In the genomic region with DNA sequence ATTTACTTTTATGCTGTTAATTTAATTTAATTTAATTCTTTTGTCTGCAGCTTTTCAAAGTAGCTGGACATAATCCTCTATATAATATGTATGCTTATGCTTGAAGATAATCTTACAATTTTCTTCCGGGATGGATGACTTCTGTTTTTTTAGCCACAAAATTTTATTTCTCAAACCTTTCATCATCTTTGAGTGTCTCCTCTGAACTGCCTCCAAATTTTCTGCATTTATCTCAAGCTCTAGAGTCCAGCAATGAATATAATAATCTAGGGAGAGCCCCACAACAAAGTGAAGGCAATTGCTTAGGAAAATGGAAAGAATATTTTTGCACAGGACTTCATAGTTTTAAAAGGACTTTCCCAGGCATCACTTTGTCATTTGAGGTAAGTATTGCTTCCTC, we compare ENCODE assay signal across 22 cellular contexts.
"Had no signal": no experiment of that assay in that cellular context is flagged by ENCODE, and none has a peak within 500 bp of the region (broad histone marks: within the 10 kb centered on the region; RNA-seq: fewer than 3 reads in every experiment).

No MANE protein-coding gene starts in this region.

- H3K27me3 Mint-ChIP-seq: naive B cell; natural killer cell treated with Interleukin-12 subunit alpha and Interleukin-12 subunit beta and Interleukin-15 and Interleukin-18, amount 100 ng/mL, for 72 hours; progenitor cell of endocrine pancreas had no signal

- ATAC-seq: left ventricle myocardium superior; lower lobe of right lung; mucosa of descending colon; natural killer cell treated with Interleukin-12 subunit alpha and Interleukin-12 subunit beta and Interleukin-15 and Interleukin-18, amount 100 ng/mL, for 72 hours; stimulated activated naive CD8-positive, alpha-beta T cell treated with anti-CD3 and anti-CD28 coated beads, Interleukin-15, amount 100 ng/mL, for 72 hours had no signal

- H3K9me3 ChIP-seq: lower lobe of right lung, mucosa of descending colon, right lobe of liver, suprapubic skin had no signal

- H3K4me2 ChIP-seq: neural progenitor cell had no signal

- H3K9me3 Mint-ChIP-seq: natural killer cell treated with Interleukin-12 subunit alpha and Interleukin-12 subunit beta and Interleukin-15 and Interleukin-18, amount 100 ng/mL, for 72 hours; neural progenitor cell; stimulated activated naive CD8-positive, alpha-beta T cell treated with anti-CD3 and anti-CD28 coated beads, Interleukin-15, amount 100 ng/mL, for 72 hours had no signal

- H3K36me3 Mint-ChIP-seq: naive B cell; natural killer cell treated with Interleukin-12 subunit alpha and Interleukin-12 subunit beta and Interleukin-15 and Interleukin-18, amount 100 ng/mL, for 72 hours; neural progenitor cell had no signal

- H3K27me3 ChIP-seq: dorsolateral prefrontal cortex, neural progenitor cell, right lobe of liver, suprapubic skin had no signal

- H3K4me1 Mint-ChIP-seq: neural progenitor cell; stimulated activated naive CD8-positive, alpha-beta T cell treated with anti-CD3 and anti-CD28 coated beads, Interleukin-15, amount 100 ng/mL, for 72 hours had no signal

- H3K4me1 ChIP-seq: lower lobe of right lung, parathyroid adenoma, right lobe of liver had no signal

- H3K27ac Mint-ChIP-seq: natural killer cell treated with Interleukin-12 subunit alpha and Interleukin-12 subunit beta and Interleukin-15 and Interleukin-18, amount 100 ng/mL, for 72 hours; neural progenitor cell; progenitor cell of endocrine pancreas; stimulated activated naive CD8-positive, alpha-beta T cell treated with anti-CD3 and anti-CD28 coated beads, Interleukin-15, amount 100 ng/mL, for 72 hours had no signal

- H3K36me3 ChIP-seq: lower lobe of right lung, neural progenitor cell, right lobe of liver, suprapubic skin had no signal

- H2AFZ ChIP-seq: neural progenitor cell, parathyroid adenoma had no signal

- H3K9ac ChIP-seq: neural progenitor cell, parathyroid adenoma had no signal

- H3K4me3 Mint-ChIP-seq: naive B cell; natural killer cell treated with Interleukin-12 subunit alpha and Interleukin-12 subunit beta and Interleukin-15 and Interleukin-18, amount 100 ng/mL, for 72 hours; neural progenitor cell; stimulated activated naive CD8-positive, alpha-beta T cell treated with anti-CD3 and anti-CD28 coated beads, Interleukin-15, amount 100 ng/mL, for 72 hours had no signal

- H3K4me3 ChIP-seq: dorsolateral prefrontal cortex, lower lobe of right lung, mucosa of descending colon, neural progenitor cell, right lobe of liver, suprapubic skin had no signal

- DNase-seq: cortex of kidney; dorsolateral prefrontal cortex; effector CD4-positive, alpha-beta T cell; foreskin melanocyte; left ventricle myocardium superior; lower lobe of right lung; mucosa of descending colon; naive B cell; right lobe of liver; small intestine; stimulated activated CD4-positive, alpha-beta T cell treated with anti-CD3 and anti-CD28 coated beads, Interleukin-12 subunit alpha, Interleukin-12 subunit beta, amount 100 ng/mL, for 4 hours; stimulated activated CD4-positive, alpha-beta T cell treated with anti-CD3 and anti-CD28 coated beads, Interleukin-1b, Interleukin-23, amount 100 ng/mL, for 48 hours; stimulated activated CD4-positive, alpha-beta T cell treated with anti-CD3 and anti-CD28 coated beads, Interleukin-4, amount 100 ng/mL, for 1 hour; stimulated activated CD8-positive, alpha-beta memory T cell treated with anti-CD3 and anti-CD28 coated beads, Interleukin-4, amount 100 ng/mL, for 48 hours; stimulated activated naive CD4-positive, alpha-beta T cell; stimulated activated naive CD8-positive, alpha-beta T cell treated with anti-CD3 and anti-CD28 coated beads, Interleukin-15, amount 100 ng/mL, for 72 hours had no signal

- H3K27ac ChIP-seq: dorsolateral prefrontal cortex, epithelial cell of prostate, lower lobe of right lung, neural progenitor cell, parathyroid adenoma, right lobe of liver, suprapubic skin had no signal
